ENCODE assay signal across 19 cellular contexts in the genomic region with DNA sequence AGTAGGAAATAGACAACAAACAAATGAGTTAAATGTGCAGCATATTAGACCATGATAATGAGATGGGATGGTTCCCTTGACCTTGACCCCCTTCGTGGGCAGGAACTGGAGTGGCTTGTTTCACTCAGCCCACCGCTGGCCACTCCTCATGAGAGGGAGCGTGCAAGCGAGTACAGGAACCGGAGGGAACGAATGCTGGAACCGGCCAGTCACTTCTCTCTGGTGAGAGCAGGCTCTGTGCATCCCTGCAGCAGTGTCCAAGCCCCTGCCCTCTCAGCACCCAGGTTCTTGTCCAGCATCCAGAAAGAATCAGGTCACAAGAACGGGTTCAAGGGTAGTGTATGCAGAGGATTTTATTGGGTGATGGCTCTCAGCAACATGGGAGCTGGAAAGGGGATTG. TPM values are rescaled to one million over a fixed set of nuclear protein-coding genes. Genes with fewer than 3 reads are reported as not detected.
DNase-seq lines count a peak whose midpoint lies in the region; ATAC-seq and TF ChIP-seq lines count a peak whose summit lies in the region.
"Had no signal": no experiment of that assay in that cellular context is flagged by ENCODE, and none has a peak within 500 bp of the region (broad histone marks: within the 10 kb centered on the region; RNA-seq: fewer than 3 reads in every experiment).

No MANE protein-coding gene starts in this region.

- no peak overlapping the region for H3K27ac Mint-ChIP-seq in nephron progenitor cell
- H3K27ac Mint-ChIP-seq in neural progenitor cell = no peak overlapping the region
- H3K27ac Mint-ChIP-seq: CD4-positive, CD25-positive, alpha-beta regulatory T cell; HFFc6 had no signal

- H3K4me3 Mint-ChIP-seq in nephron progenitor cell (no peak overlapping the region), neural progenitor cell (no peak overlapping the region)
- H3K4me3 Mint-ChIP-seq: CD4-positive, CD25-positive, alpha-beta regulatory T cell; CD8-positive, alpha-beta memory T cell; HFFc6 had no signal

- peaks cover 56% of the 10 kb centered on the region for H3K27me3 Mint-ChIP-seq in nephron progenitor cell (ENCODE audit: low read depth, poor library complexity)
- peaks cover 5% of the 10 kb centered on the region for H3K27me3 Mint-ChIP-seq in neural progenitor cell (ENCODE audit: insufficient read depth, low read depth)

- H3K27ac ChIP-seq in RWPE2 (ENCODE audit: poor library complexity, severe bottlenecking) = no peak overlapping the region
- peak overlapping the region; percentile 75 for H3K27ac ChIP-seq in hepatocyte
- no peak overlapping the region for H3K27ac ChIP-seq in neuronal stem cell (replicated peaks; ENCODE audit: low read length)
- H3K27ac ChIP-seq in neural progenitor cell = no peak overlapping the region

- H4K91ac ChIP-seq in neuronal stem cell (ENCODE audit: low read depth, low read length, poor library complexity) = no peak overlapping the region

- H4K20me1 ChIP-seq in hepatocyte (ENCODE audit: insufficient read depth, poor library complexity, severe bottlenecking) (no peaks in the 10 kb centered on the region), neural progenitor cell (ENCODE audit: low read depth) (no peaks in the 10 kb centered on the region)

- H3K27me3 ChIP-seq in RWPE2 (ENCODE audit: insufficient read depth, poor library complexity, severe bottlenecking) (no peaks in the 10 kb centered on the region), hepatocyte (no peaks in the 10 kb centered on the region), neuronal stem cell (ENCODE audit: control insufficient read depth in 3 of 3, insufficient read depth in 3 of 3, low read depth in 1 of 3, low read length in 3 of 3) (no peaks in the 10 kb centered on the region), neural progenitor cell (peaks cover 3% of the 10 kb centered on the region)
- H3K27me3 ChIP-seq: BE2C had no signal

- H3K9me3 Mint-ChIP-seq in nephron progenitor cell (peaks cover 15% of the 10 kb centered on the region), neural progenitor cell (peaks cover 6% of the 10 kb centered on the region)
- H3K9me3 Mint-ChIP-seq: CD4-positive, CD25-positive, alpha-beta regulatory T cell; CD8-positive, alpha-beta memory T cell; HFFc6 had no signal

- H2AFZ ChIP-seq in hepatocyte = no peak overlapping the region
- peak overlapping the region; percentile 6 for H2AFZ ChIP-seq in neuronal stem cell (ENCODE audit: low read length)
- no peak overlapping the region for H2AFZ ChIP-seq in neural progenitor cell (replicated peaks)

- DNase-seq in RWPE2 (ENCODE audit: low spot score) (peak; percentile 69), hepatocyte (ENCODE audit: low spot score) (no peak), neuronal stem cell (ENCODE audit: low spot score) (no peak), nephron progenitor cell (no peak), ecto neural progenitor cell (ENCODE audit: low spot score) (no peak), neural progenitor cell (ENCODE audit: low spot score) (no peak)
- DNase-seq: ACHN; BE2C; C1 segment of cervical spinal cord; CD4-positive, CD25-positive, alpha-beta regulatory T cell; CD8-positive, alpha-beta memory T cell; COR-L47; DMS153; DMS79; GDM1; GOT3; H7; HFFc6 had no signal

- H2AK5ac ChIP-seq in neuronal stem cell (ENCODE audit: low read depth, low read length) = no peak overlapping the region

- H3K9ac ChIP-seq in neuronal stem cell (ENCODE audit: low read depth, low read length, poor library complexity) (peak overlapping the region; percentile 61), neural progenitor cell (no peak overlapping the region)

- H3K9me3 ChIP-seq in RWPE2 (ENCODE audit: severe bottlenecking) (no peaks in the 10 kb centered on the region), hepatocyte (ENCODE audit: low read depth) (no peaks in the 10 kb centered on the region), neuronal stem cell (replicated peaks in 1 of 2; ENCODE audit: control insufficient read depth in 2 of 2, insufficient read depth in 1 of 2, low read depth in 1 of 2, low read length in 2 of 2) (peaks cover 0 to 11% of the 10 kb centered on the region in 2 donors), neural progenitor cell (ENCODE audit: low read depth) (no peaks in the 10 kb centered on the region)
- H3K9me3 ChIP-seq: BE2C had no signal

- H3K4ac ChIP-seq in neuronal stem cell (ENCODE audit: low read length) = no peak overlapping the region

- no peak for TF ChIP-seq CTCF in RWPE2 (IDR thresholded peaks at IDR 0.05; ENCODE audit: poor library complexity, severe bottlenecking)
- no peak for TF ChIP-seq CTCF in hepatocyte (IDR thresholded peaks at IDR 0.05; ENCODE audit: poor library complexity)
- TF ChIP-seq CTCF in nephron progenitor cell (IDR thresholded peaks at IDR 0.05) = no peak
- no peak for TF ChIP-seq CTCF in neural progenitor cell (IDR thresholded peaks at IDR 0.05)

- H3K36me3 Mint-ChIP-seq in nephron progenitor cell (ENCODE audit: low read depth) = no peaks in the 10 kb centered on the region
- no peaks in the 10 kb centered on the region for H3K36me3 Mint-ChIP-seq in neural progenitor cell
- H3K36me3 Mint-ChIP-seq: CD4-positive, CD25-positive, alpha-beta regulatory T cell; CD8-positive, alpha-beta memory T cell had no signal

- H3K79me1 ChIP-seq in neuronal stem cell (ENCODE audit: low read depth, low read length) = no peaks in the 10 kb centered on the region

- H3K36me3 ChIP-seq in RWPE2 (ENCODE audit: low read depth) (no peaks in the 10 kb centered on the region), hepatocyte (replicated peaks; ENCODE audit: insufficient read depth, low read depth) (no peaks in the 10 kb centered on the region), neuronal stem cell (replicated peaks in 1 of 2; ENCODE audit: control insufficient read depth in 2 of 2, insufficient read depth in 2 of 2, low read length in 2 of 2) (no peaks in the 10 kb centered on the region), neural progenitor cell (no peaks in the 10 kb centered on the region)
- H3K36me3 ChIP-seq: BE2C had no signal

- H3K9me2 ChIP-seq in hepatocyte (replicated peaks; ENCODE audit: insufficient read depth) = no peaks in the 10 kb centered on the region

- no peak overlapping the region for H2BK15ac ChIP-seq in neuronal stem cell (ENCODE audit: low read length)

- H3K23ac ChIP-seq in neuronal stem cell (ENCODE audit: low read depth, low read length, poor library complexity) = no peak overlapping the region

- H3K4me1 ChIP-seq in RWPE2 (ENCODE audit: insufficient read depth, poor library complexity, severe bottlenecking) = peaks cover 7% of the 10 kb centered on the region
- H3K4me1 ChIP-seq in hepatocyte (ENCODE audit: insufficient read depth) = peaks cover 18% of the 10 kb centered on the region
- peaks cover 0 to 8% of the 10 kb centered on the region in 2 donors for H3K4me1 ChIP-seq in neuronal stem cell (ENCODE audit: control insufficient read depth in 2 of 2, insufficient read depth in 1 of 2, low read depth in 1 of 2, low read length in 2 of 2)
- no peaks in the 10 kb centered on the region for H3K4me1 ChIP-seq in neural progenitor cell

- no peaks in the 10 kb centered on the region for H3F3A ChIP-seq in neural progenitor cell (ENCODE audit: low read depth)

- peaks cover 6% of the 10 kb centered on the region for H3K4me1 Mint-ChIP-seq in nephron progenitor cell
- peaks cover 10% of the 10 kb centered on the region for H3K4me1 Mint-ChIP-seq in neural progenitor cell

- H4K8ac ChIP-seq in neuronal stem cell (ENCODE audit: low read depth, low read length) = no peak overlapping the region

- no peak for ATAC-seq in RWPE2 (ENCODE audit: low read depth)
- ATAC-seq: HCT116 had no signal

- 85% methylated on average over 8 of the region's 8 CpGs for WGBS in hepatocyte (ENCODE audit: low lambda C conversion rate, missing lambda C conversion rate)
- no CpG with 5 or more reads among the region's 8 CpGs for WGBS in neuronal stem cell (ENCODE audit: extremely low coverage in 2 of 2, insufficient read length in 2 of 2, insufficient replicate concordance in 1 of 2), 2 donors

- H3K4me3 ChIP-seq in RWPE2 (ENCODE audit: severe bottlenecking) (no peak overlapping the region), hepatocyte (no peak overlapping the region), neuronal stem cell (ENCODE audit: low read length in 2 of 2) (no peak overlapping the region), neural progenitor cell (no peak overlapping the region)

- H3K4me2 ChIP-seq in hepatocyte = no peak overlapping the region
- no peak overlapping the region for H3K4me2 ChIP-seq in neuronal stem cell (ENCODE audit: insufficient read depth, low read length, poor library complexity, severe bottlenecking)
- no peak overlapping the region for H3K4me2 ChIP-seq in neural progenitor cell

- H2BK5ac ChIP-seq in neuronal stem cell (ENCODE audit: low read length) = no peak overlapping the region

- no peaks in the 10 kb centered on the region for H3K79me2 ChIP-seq in hepatocyte
- H3K79me2 ChIP-seq in neural progenitor cell (ENCODE audit: low read depth) = no peaks in the 10 kb centered on the region

- no peak overlapping the region for H3K14ac ChIP-seq in neuronal stem cell (ENCODE audit: low read length)

- H3K18ac ChIP-seq in neuronal stem cell (ENCODE audit: low read length) = no peak overlapping the region

- no peak overlapping the region for H2BK120ac ChIP-seq in neuronal stem cell (ENCODE audit: low read depth, low read length)

- H2BK12ac ChIP-seq in neuronal stem cell (ENCODE audit: low read length) = no peak overlapping the region

RNA-seq across cellular contexts. Expression of gene IREB2, which starts 17.2 kb away (rescaled TPM):
- total RNA-seq in hepatocyte = 46.6 and 54.0 TPM in 2 replicates
- 20.4 and 22.7 TPM in 2 replicates for polyA plus RNA-seq in hepatocyte
- 32.6 TPM for polyA plus RNA-seq in neuronal stem cell (2013, experiment 1 of 2)
- polyA plus RNA-seq in neuronal stem cell (2013, experiment 2 of 2) = 34.8 TPM
- 55.7 and 87.7 TPM in 2 replicates for total RNA-seq in neural progenitor cell (ENCODE audit: low replicate concordance)
